10 cellular contexts compared by ENCODE assay signal in the genomic region with DNA sequence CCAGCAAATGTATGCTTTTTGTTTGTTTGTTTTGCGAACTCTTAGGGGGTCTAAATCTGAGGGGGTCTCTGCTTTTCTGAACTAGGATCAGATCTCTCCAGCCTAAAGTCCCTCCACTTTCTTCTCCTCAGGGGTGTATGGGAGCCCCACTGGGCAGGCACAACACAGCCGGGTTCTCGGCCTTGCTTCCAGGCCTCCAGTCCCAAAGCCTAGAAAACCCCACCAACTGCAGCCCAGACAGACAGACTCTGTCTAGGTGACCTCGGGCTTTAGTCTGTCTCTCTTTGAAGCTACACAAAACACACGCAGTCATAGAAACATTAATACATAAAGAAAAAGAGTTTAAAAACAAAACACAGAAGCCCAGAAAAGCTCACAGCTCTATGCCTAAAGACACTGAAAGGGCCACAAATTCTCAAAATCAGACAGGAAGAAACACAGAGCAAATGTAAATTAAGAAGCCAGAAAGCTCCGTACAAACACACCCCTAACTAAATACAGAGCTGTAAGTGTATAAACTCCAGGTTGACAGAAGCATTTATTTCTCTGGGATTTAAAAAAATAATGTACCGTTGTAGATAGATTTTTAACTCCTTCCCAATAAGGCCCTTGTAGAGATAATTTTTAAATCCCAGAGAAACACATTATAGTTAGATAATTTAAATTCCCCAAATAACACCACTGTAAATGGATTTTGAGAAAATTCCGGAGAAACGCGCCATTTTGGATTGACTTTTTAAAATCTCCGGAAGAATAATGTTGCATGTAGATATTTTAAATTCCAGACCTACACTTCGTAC. TPM values are rescaled to one million over a fixed set of nuclear protein-coding genes. Genes with fewer than 3 reads are reported as not detected.
DNase-seq lines count a peak whose midpoint lies in the region; ATAC-seq and TF ChIP-seq lines count a peak whose summit lies in the region.
"Had no signal": no experiment of that assay in that cellular context is flagged by ENCODE, and none has a peak within 500 bp of the region (broad histone marks: within the 10 kb centered on the region; RNA-seq: fewer than 3 reads in every experiment).

No MANE protein-coding gene starts in this region.

- H3K4me1 Mint-ChIP-seq in natural killer cell = peaks cover 11 to 29% of the 10 kb centered on the region in 2 donors
- H3K4me1 Mint-ChIP-seq in natural killer cell treated with Interleukin-12 subunit alpha and Interleukin-12 subunit beta and Interleukin-15 and Interleukin-18, amount 100 ng/mL, for 72 hours (ENCODE audit: low read depth in 2 of 2) = peaks cover 13 to 14% of the 10 kb centered on the region in 2 donors
- peaks cover 36% of the 10 kb centered on the region for H3K4me1 Mint-ChIP-seq in activated T-helper 1 cell treated with anti-CD3 and anti-CD28 coated beads, Interleukin-12 subunit alpha, Interleukin-12 subunit beta, Interleukin-2, Interleukin-4 antibody, amounts not matched to agents 30 ng/mL and 10 ng/mL and 1 ng/mL, durations not matched to agents 14 hours and 24 hours and 36 hours (ENCODE audit: low read depth)

- H3K36me3 Mint-ChIP-seq in natural killer cell = no peaks in the 10 kb centered on the region
- H3K36me3 Mint-ChIP-seq in natural killer cell treated with Interleukin-12 subunit alpha and Interleukin-12 subunit beta and Interleukin-15 and Interleukin-18, amount 100 ng/mL, for 72 hours = peaks cover 9% of the 10 kb centered on the region
- peaks cover 11% of the 10 kb centered on the region for H3K36me3 Mint-ChIP-seq in activated T-helper 1 cell treated with anti-CD3 and anti-CD28 coated beads, Interleukin-12 subunit alpha, Interleukin-12 subunit beta, Interleukin-2, Interleukin-4 antibody, amounts not matched to agents 30 ng/mL and 10 ng/mL and 1 ng/mL, durations not matched to agents 14 hours and 24 hours and 36 hours (ENCODE audit: low read depth)

- H3K9me3 Mint-ChIP-seq in natural killer cell = no peaks in the 10 kb centered on the region
- no peaks in the 10 kb centered on the region for H3K9me3 Mint-ChIP-seq in natural killer cell treated with Interleukin-12 subunit alpha and Interleukin-12 subunit beta and Interleukin-15 and Interleukin-18, amount 100 ng/mL, for 72 hours
- peaks cover 5% of the 10 kb centered on the region for H3K9me3 Mint-ChIP-seq in activated T-helper 1 cell treated with anti-CD3 and anti-CD28 coated beads, Interleukin-12 subunit alpha, Interleukin-12 subunit beta, Interleukin-2, Interleukin-4 antibody, amounts not matched to agents 30 ng/mL and 10 ng/mL and 1 ng/mL, durations not matched to agents 14 hours and 24 hours and 36 hours

- ATAC-seq in natural killer cell (no peak), GM21723 (IDR thresholded peaks at IDR 0.05; ENCODE audit: unreplicated experiment) (no peak)
- no peak for ATAC-seq in natural killer cell treated with Interleukin-12 subunit alpha and Interleukin-12 subunit beta and Interleukin-15 and Interleukin-18, amount 100 ng/mL, for 72 hours

- intact Hi-C loops in natural killer cell (cut with micrococcal nuclease) = no loop called here
- intact Hi-C loops in activated T-helper 1 cell treated with anti-CD3 and anti-CD28 coated beads, Interleukin-12 subunit alpha, Interleukin-12 subunit beta, Interleukin-2, Interleukin-4 antibody, amounts not matched to agents 30 ng/mL and 10 ng/mL and 1 ng/mL, durations not matched to agents 14 hours and 24 hours and 36 hours (cut with micrococcal nuclease) = loop anchor here (5.0 kb wide), 5 partner anchors 70 to 510 kb away; no protein-coding TSS in a partner anchor

- peaks cover 50 to 63% of the 10 kb centered on the region in 2 donors for H3K27me3 Mint-ChIP-seq in natural killer cell (ENCODE audit: low read depth in 2 of 2)
- H3K27me3 Mint-ChIP-seq in natural killer cell treated with Interleukin-12 subunit alpha and Interleukin-12 subunit beta and Interleukin-15 and Interleukin-18, amount 100 ng/mL, for 72 hours = peaks cover 57 to 58% of the 10 kb centered on the region in 2 donors
- peaks cover 70% of the 10 kb centered on the region for H3K27me3 Mint-ChIP-seq in activated T-helper 1 cell treated with anti-CD3 and anti-CD28 coated beads, Interleukin-12 subunit alpha, Interleukin-12 subunit beta, Interleukin-2, Interleukin-4 antibody, amounts not matched to agents 30 ng/mL and 10 ng/mL and 1 ng/mL, durations not matched to agents 14 hours and 24 hours and 36 hours (ENCODE audit: insufficient read depth)

- no peak for TF ChIP-seq CTCF in natural killer cell (IDR thresholded peaks at IDR 0.05)

- no peak overlapping the region for H3K27ac Mint-ChIP-seq in natural killer cell
- no peak overlapping the region for H3K27ac Mint-ChIP-seq in natural killer cell treated with Interleukin-12 subunit alpha and Interleukin-12 subunit beta and Interleukin-15 and Interleukin-18, amount 100 ng/mL, for 72 hours
- no peak overlapping the region for H3K27ac Mint-ChIP-seq in activated T-helper 1 cell treated with anti-CD3 and anti-CD28 coated beads, Interleukin-12 subunit alpha, Interleukin-12 subunit beta, Interleukin-2, Interleukin-4 antibody, amounts not matched to agents 30 ng/mL and 10 ng/mL and 1 ng/mL, durations not matched to agents 14 hours and 24 hours and 36 hours

- no peak for DNase-seq in natural killer cell
- DNase-seq in natural killer cell treated with Interleukin-12 subunit alpha and Interleukin-12 subunit beta and Interleukin-15 and Interleukin-18, amount 100 ng/mL, for 72 hours (ENCODE audit: low spot score) = no peak
- DNase-seq in activated T-helper 1 cell treated with anti-CD3 and anti-CD28 coated beads, Interleukin-12 subunit alpha, Interleukin-12 subunit beta, Interleukin-2, Interleukin-4 antibody, amounts not matched to agents 30 ng/mL and 10 ng/mL and 1 ng/mL, durations not matched to agents 14 hours and 24 hours and 36 hours (ENCODE audit: low spot score) = no peak
- DNase-seq in iris pigment epithelial cell (ENCODE audit: low read depth) = peak; percentile 63
- no peak for DNase-seq in NCI-H1417 treated with DMSO at 0.1 percent for 48 hours (lab: John Stamatoyannopoulos, UW)
- DNase-seq in COLO668 (lab: John Stamatoyannopoulos, UW; ENCODE audit: unreplicated experiment) = no peak
- no peak for DNase-seq in islet precursor cell
- DNase-seq: DMS79 had no signal

- H3K4me3 Mint-ChIP-seq in natural killer cell = peak overlapping the region; percentile 74
- H3K4me3 Mint-ChIP-seq in natural killer cell treated with Interleukin-12 subunit alpha and Interleukin-12 subunit beta and Interleukin-15 and Interleukin-18, amount 100 ng/mL, for 72 hours = no peak overlapping the region
- peak overlapping the region; percentile 63 for H3K4me3 Mint-ChIP-seq in activated T-helper 1 cell treated with anti-CD3 and anti-CD28 coated beads, Interleukin-12 subunit alpha, Interleukin-12 subunit beta, Interleukin-2, Interleukin-4 antibody, amounts not matched to agents 30 ng/mL and 10 ng/mL and 1 ng/mL, durations not matched to agents 14 hours and 24 hours and 36 hours

RNA-seq across cellular contexts. Expression of gene PITX1, which starts 2.0 kb away (rescaled TPM):
- total RNA-seq in natural killer cell = not detected
- not detected for total RNA-seq in natural killer cell treated with Interleukin-12 subunit alpha and Interleukin-12 subunit beta and Interleukin-15 and Interleukin-18, amount 100 ng/mL, for 72 hours
- 0.71 and 1.1 TPM in 2 replicates for total RNA-seq in activated T-helper 1 cell treated with anti-CD3 and anti-CD28 coated beads, Interleukin-12 subunit alpha, Interleukin-12 subunit beta, Interleukin-2, Interleukin-4 antibody, amounts not matched to agents 30 ng/mL and 10 ng/mL and 1 ng/mL, durations not matched to agents 14 hours and 24 hours and 36 hours
- total RNA-seq: cerebellum had no signal
